12 cellular contexts compared by ENCODE assay signal in genomic region chr11:27347949-27348879, GRCh38. TPM values are rescaled to one million over a fixed set of nuclear protein-coding genes. Genes with fewer than 3 reads are reported as not detected.
DNase-seq lines count a peak whose midpoint lies in the region; ATAC-seq and TF ChIP-seq lines count a peak whose summit lies in the region.
"Had no signal": no experiment of that assay in that cellular context is flagged by ENCODE, and none has a peak within 500 bp of the region (broad histone marks: within the 10 kb centered on the region; RNA-seq: fewer than 3 reads in every experiment).

No MANE protein-coding gene starts in this region.

- H3K27me3 ChIP-seq in ectodermal cell (ENCODE audit: control insufficient read depth, insufficient read depth, low read length, poor library complexity, severe bottlenecking) = no peaks in the 10 kb centered on the region
- H3K27me3 ChIP-seq: suprapubic skin had no signal

- DNase-seq in NCI-H1436 (lab: John Stamatoyannopoulos, UW) = peak; percentile 19
- no peak for DNase-seq in NCI-H1436 treated with DMSO at 0.1 percent for 48 hours (lab: John Stamatoyannopoulos, UW)
- peak; percentile 28 for DNase-seq in NCI-H2196 (lab: John Stamatoyannopoulos, UW; ENCODE audit: unreplicated experiment)
- no peak for DNase-seq in progenitor cell of endocrine pancreas (ENCODE audit: low spot score, unreplicated experiment)
- DNase-seq in medulla oblongata (ENCODE audit: extremely low spot score) = no peak
- DNase-seq: OCI-M1 had no signal

- no peaks in the 10 kb centered on the region for H3K36me3 ChIP-seq in ectodermal cell (ENCODE audit: control insufficient read depth, insufficient read depth, low read length)
- H3K36me3 ChIP-seq: suprapubic skin had no signal

- no peak overlapping the region for H3K4me3 ChIP-seq in ectodermal cell (ENCODE audit: insufficient read depth, low read depth, low read length)
- H3K4me3 ChIP-seq: suprapubic skin had no signal

- H3K36me3 Mint-ChIP-seq in progenitor cell of endocrine pancreas (ENCODE audit: insufficient read depth) = peaks cover 16% of the 10 kb centered on the region

- H3K27ac ChIP-seq in ectodermal cell (ENCODE audit: insufficient read depth, low read depth, low read length, poor library complexity, severe bottlenecking) = peak overlapping the region; percentile 40
- H3K27ac ChIP-seq: 22Rv1, parathyroid adenoma, suprapubic skin had no signal

- ATAC-seq in HG03571 (IDR thresholded peaks at IDR 0.05; ENCODE audit: unreplicated experiment) = no peak
- ATAC-seq in GM21390 (IDR thresholded peaks at IDR 0.05; ENCODE audit: unreplicated experiment) = no peak

- H3K9me3 ChIP-seq in ectodermal cell (ENCODE audit: control insufficient read depth, low read length) = no peaks in the 10 kb centered on the region
- H3K9me3 ChIP-seq: suprapubic skin had no signal

- no peaks in the 10 kb centered on the region for H3K9me3 Mint-ChIP-seq in progenitor cell of endocrine pancreas (ENCODE audit: low read depth)

- TF ChIP-seq CTCF in progenitor cell of endocrine pancreas (IDR thresholded peaks at IDR 0.05; ENCODE audit: unreplicated experiment) = no peak

- peak overlapping the region; percentile 90 for H3K27ac Mint-ChIP-seq in progenitor cell of endocrine pancreas

- no peaks in the 10 kb centered on the region for H3K27me3 Mint-ChIP-seq in progenitor cell of endocrine pancreas

- H3K4me1 ChIP-seq in ectodermal cell (ENCODE audit: control insufficient read depth, insufficient read depth, low read length) = peaks cover 28% of the 10 kb centered on the region
- H3K4me1 ChIP-seq: parathyroid adenoma had no signal

- H3K4me1 Mint-ChIP-seq in progenitor cell of endocrine pancreas (ENCODE audit: low read depth) = peaks cover 33% of the 10 kb centered on the region

- 8% methylated on average over 5 to 6 of the region's 9 CpGs for WGBS in ectodermal cell, 2 experiments

- peak overlapping the region; percentile 30 for H3K4me3 Mint-ChIP-seq in progenitor cell of endocrine pancreas (ENCODE audit: low read depth)

RNA-seq across cellular contexts. Expression of gene CCDC34, which starts 14.8 kb away (rescaled TPM):
- 21.5 TPM for polyA plus RNA-seq in ectodermal cell (2013, experiment 1 of 4)
- 21.1 TPM for polyA plus RNA-seq in ectodermal cell (2013, experiment 2 of 4)
- 18.8 TPM for polyA plus RNA-seq in ectodermal cell (2013, experiment 3 of 4)
- 23.3 TPM for polyA plus RNA-seq in ectodermal cell (2013, experiment 4 of 4)
- 25.9 and 32.2 TPM in 2 replicates for total RNA-seq in progenitor cell of endocrine pancreas

Comparison
In these comparisons a context has a peak if more than half of its experiments do, and no peak if none do; other contexts are left out.
1. DNase-seq: peak in NCI-H1436 (single experiment) and NCI-H2196 (single experiment); none in NCI-H1436 treated with DMSO at 0.1 percent for 48 hours (single experiment), progenitor cell of endocrine pancreas (single experiment) and medulla oblongata (single experiment).